20 cellular contexts compared by ENCODE assay signal in genomic region chr3:117706731-117707130, GRCh38.
"Had no signal": no experiment of that assay in that cellular context is flagged by ENCODE, and none has a peak within 500 bp of the region (broad histone marks: within the 10 kb centered on the region; RNA-seq: fewer than 3 reads in every experiment).

No MANE protein-coding gene starts in this region.

- H3K27me3 ChIP-seq: esophagus squamous epithelium, gastrocnemius medialis, stomach, thyroid gland had no signal

- H3K9me3 ChIP-seq: esophagus squamous epithelium, gastrocnemius medialis, left ventricle myocardium inferior, stomach, thyroid gland had no signal

- H3K36me3 ChIP-seq: esophagus squamous epithelium, gastrocnemius medialis, left ventricle myocardium inferior, stomach, thyroid gland had no signal

- H3K4me1 Mint-ChIP-seq: immature natural killer cell, naive B cell had no signal

- H3K27ac ChIP-seq: esophagus squamous epithelium, gastrocnemius medialis, left ventricle myocardium inferior, skin epidermis, stomach, thyroid gland had no signal

- DNase-seq: cerebellar nuclear complex; esophagus squamous epithelium; gastrocnemius medialis; immature natural killer cell; left cardiac atrium; left ventricle myocardium inferior; mesendoderm; naive B cell; nephron progenitor cell; posterior cingulate gyrus; stimulated activated CD4-positive, alpha-beta T cell treated with anti-CD3 and anti-CD28 coated beads, Interleukin-12 subunit alpha, Interleukin-12 subunit beta, amount 100 ng/mL, for 4 hours; stimulated activated naive CD4-positive, alpha-beta T cell; stomach; thyroid gland had no signal

- H3K4me3 Mint-ChIP-seq: dendritic cell treated with granulocyte-macrophage colony-stimulating factor and Interleukin-4, amounts not matched to agents 40 ng/mL and 50 ng/mL, for 4 days; immature natural killer cell; naive B cell; nephron progenitor cell; type B pancreatic cell had no signal

- H3K27ac Mint-ChIP-seq: dendritic cell treated with granulocyte-macrophage colony-stimulating factor and Interleukin-4, amounts not matched to agents 40 ng/mL and 50 ng/mL, for 4 days; immature natural killer cell; naive B cell; nephron progenitor cell; type B pancreatic cell had no signal

- FAIRE-seq: colon, urothelium cell line had no signal

- H3K4me1 ChIP-seq: esophagus squamous epithelium, gastrocnemius medialis, left ventricle myocardium inferior, stomach, thyroid gland had no signal

- H3K36me3 Mint-ChIP-seq: immature natural killer cell, naive B cell, type B pancreatic cell had no signal

- H3K9me3 Mint-ChIP-seq: dendritic cell treated with granulocyte-macrophage colony-stimulating factor and Interleukin-4, amounts not matched to agents 40 ng/mL and 50 ng/mL, for 4 days; nephron progenitor cell; type B pancreatic cell had no signal

- H3K4me3 ChIP-seq: esophagus squamous epithelium, gastrocnemius medialis, left ventricle myocardium inferior, lung, skin epidermis, stomach, thyroid gland had no signal
